In genomic region chr2:237474931-237475703, GRCh38 we compare ENCODE assay signal across 1 cellular context.
A peak's percentile ranks its signal among the peaks of the same experiment; 100 is the strongest.
TF ChIP-seq lines count a peak whose summit lies in the region.

No MANE protein-coding gene starts in this region.

TF ChIP-seq in HepG2, 621 proteins besides CTCF, POLR2A, EP300 and RAD21 (continued from another document and continues in another):
- TF ChIP-seq ZNF512 (CRISPR knock-in tag; IDR thresholded peaks at IDR 0.05), result no peak
- TF ChIP-seq SCMH1 (CRISPR knock-in tag; IDR thresholded peaks at IDR 0.05; ENCODE audit: borderline replicate concordance), result no peak
- TF ChIP-seq ELF3 (CRISPR knock-in tag; IDR thresholded peaks at IDR 0.05), result peak; percentile 45; the same call in 1 of the 2 replicates
- TF ChIP-seq ZSCAN9 (CRISPR knock-in tag; IDR thresholded peaks at IDR 0.05; ENCODE audit: borderline replicate concordance), result no peak
- TF ChIP-seq HNRNPLL (IDR thresholded peaks at IDR 0.05; ENCODE audit: low read depth, low read length, poor library complexity, severe bottlenecking), result peak; percentile 76
- peak; percentile 92 for TF ChIP-seq ZFX (CRISPR knock-in tag; IDR thresholded peaks at IDR 0.05; ENCODE audit: low read depth)
- TF ChIP-seq CC2D1A (CRISPR knock-in tag; IDR thresholded peaks at IDR 0.05), result no peak
- 0 out of 2 replicates have a peak, but pooled peaks have one; percentile 25 for TF ChIP-seq MYPOP (CRISPR knock-in tag; IDR thresholded peaks at IDR 0.05)
- no peak for TF ChIP-seq MLX (CRISPR knock-in tag; IDR thresholded peaks at IDR 0.05)
- peak; percentile 73 for TF ChIP-seq TFDP2 (CRISPR knock-in tag; IDR thresholded peaks at IDR 0.05)
- TF ChIP-seq ZNF775 (CRISPR knock-in tag; IDR thresholded peaks at IDR 0.05; ENCODE audit: borderline replicate concordance), result no peak
- peak; percentile 86 for TF ChIP-seq ZMAT3 (CRISPR knock-in tag; conservative IDR thresholded peaks at IDR 0.05)
- no peak for TF ChIP-seq KLF15 (CRISPR knock-in tag; IDR thresholded peaks at IDR 0.05; ENCODE audit: borderline replicate concordance)
- TF ChIP-seq POLR2G (IDR thresholded peaks at IDR 0.05; ENCODE audit: low read depth, low read length), result peak; percentile 82
- TF ChIP-seq KLF12 (CRISPR knock-in tag; IDR thresholded peaks at IDR 0.05; ENCODE audit: borderline replicate concordance), result no peak
- no peak for TF ChIP-seq ZBTB33 (CRISPR knock-in tag; IDR thresholded peaks at IDR 0.05)
- TF ChIP-seq ZNF772 (CRISPR knock-in tag; IDR thresholded peaks at IDR 0.05), result 0 out of 2 replicates have a peak, but pooled peaks have one; percentile 29
- TF ChIP-seq ZNF10 (CRISPR knock-in tag; IDR thresholded peaks at IDR 0.05; ENCODE audit: borderline replicate concordance, low read depth), result no peak
- TF ChIP-seq ZNF780A (CRISPR knock-in tag; IDR thresholded peaks at IDR 0.05), result no peak
- TF ChIP-seq POGZ (CRISPR knock-in tag; IDR thresholded peaks at IDR 0.05), result peak; percentile 91
- TF ChIP-seq MTA3 (CRISPR knock-in tag; IDR thresholded peaks at IDR 0.05), result no peak
- TF ChIP-seq ZNF207 (IDR thresholded peaks at IDR 0.05; ENCODE audit: borderline replicate concordance), result no peak
- TF ChIP-seq ZBTB7B (CRISPR knock-in tag; IDR thresholded peaks at IDR 0.05), result peak; percentile 97
- TF ChIP-seq NFKB2 (CRISPR knock-in tag; IDR thresholded peaks at IDR 0.05; ENCODE audit: borderline replicate concordance), result peak; percentile 86; the same call in 1 of the 2 replicates
- TF ChIP-seq MXI1 (IDR thresholded peaks at IDR 0.05; ENCODE audit: borderline replicate concordance, low read depth, low read length), result 0 out of 3 replicates have a peak, but pooled peaks have one; percentile 5
- no peak; the same call in 1 of the 2 replicates for TF ChIP-seq GABPA (IDR thresholded peaks at IDR 0.05; ENCODE audit: low read depth, low read length)
- TF ChIP-seq GABPA (CRISPR knock-in tag; IDR thresholded peaks at IDR 0.05; ENCODE audit: low read depth), result peak; percentile 44; the same call in 1 of the 2 replicates
- peak; percentile 32; the same call in 1 of the 2 replicates for TF ChIP-seq TFE3 (CRISPR knock-in tag; IDR thresholded peaks at IDR 0.05)
- TF ChIP-seq NFKBIZ (CRISPR knock-in tag; IDR thresholded peaks at IDR 0.05), result peak; percentile 27; the same call in 1 of the 2 replicates
- TF ChIP-seq ZNF569 (CRISPR knock-in tag; IDR thresholded peaks at IDR 0.05; ENCODE audit: borderline replicate concordance), result no peak
- TF ChIP-seq ARNTL (CRISPR knock-in tag; IDR thresholded peaks at IDR 0.05), result peak; percentile 65; the same call in 1 of the 2 replicates
- TF ChIP-seq SP5 (CRISPR knock-in tag; IDR thresholded peaks at IDR 0.05; ENCODE audit: borderline replicate concordance, low read depth), result peak; percentile 76
- TF ChIP-seq NR0B2 (CRISPR knock-in tag; IDR thresholded peaks at IDR 0.05), result no peak
- no peak for TF ChIP-seq SNAPC5 (CRISPR knock-in tag; IDR thresholded peaks at IDR 0.05; ENCODE audit: borderline replicate concordance)
- no peak for TF ChIP-seq FOXP4 (CRISPR knock-in tag; IDR thresholded peaks at IDR 0.05)
- TF ChIP-seq SIX4 (CRISPR knock-in tag; IDR thresholded peaks at IDR 0.05), result no peak
- TF ChIP-seq ZNF503 (CRISPR knock-in tag; IDR thresholded peaks at IDR 0.05), result no peak
- TF ChIP-seq KLF11 (CRISPR knock-in tag; IDR thresholded peaks at IDR 0.05), result no peak
- no peak for TF ChIP-seq ZNF75D (CRISPR knock-in tag; IDR thresholded peaks at IDR 0.05; ENCODE audit: borderline replicate concordance)
- peak; percentile 60; the same call in 1 of the 2 replicates for TF ChIP-seq FOXK1 (CRISPR knock-in tag; IDR thresholded peaks at IDR 0.05; ENCODE audit: borderline replicate concordance, low read depth)
- peak; percentile 94 for TF ChIP-seq NR2C2 (CRISPR knock-in tag; IDR thresholded peaks at IDR 0.05; ENCODE audit: borderline replicate concordance)
- TF ChIP-seq ZNF563 (CRISPR knock-in tag; IDR thresholded peaks at IDR 0.05), result peak; percentile 81
- TF ChIP-seq ZNF777 (CRISPR knock-in tag; IDR thresholded peaks at IDR 0.05), result no peak
- TF ChIP-seq FOXO4 (CRISPR knock-in tag; conservative IDR thresholded peaks at IDR 0.05), result no peak
- TF ChIP-seq SRSF9 (IDR thresholded peaks at IDR 0.05; ENCODE audit: borderline replicate concordance, insufficient read depth, low read depth, low read length, poor library complexity, severe bottlenecking), result no peak
- no peak for TF ChIP-seq NFE2 (CRISPR knock-in tag; IDR thresholded peaks at IDR 0.05)
- peak; percentile 69 for TF ChIP-seq BRD4 (CRISPR knock-in tag; IDR thresholded peaks at IDR 0.05)
- no peak for TF ChIP-seq REL (CRISPR knock-in tag; conservative IDR thresholded peaks at IDR 0.05)
- peak; percentile 64; the same call in 1 of the 2 replicates for TF ChIP-seq MEIS2 (CRISPR knock-in tag; IDR thresholded peaks at IDR 0.05)
- TF ChIP-seq GPN1 (CRISPR knock-in tag; IDR thresholded peaks at IDR 0.05; ENCODE audit: borderline replicate concordance), result no peak
- peak; percentile 50; the same call in 1 of the 2 replicates for TF ChIP-seq BCL6 (CRISPR knock-in tag; IDR thresholded peaks at IDR 0.05)
- TF ChIP-seq HOMEZ (CRISPR knock-in tag; IDR thresholded peaks at IDR 0.05; ENCODE audit: low read depth), result 0 out of 2 replicates have a peak, but pooled peaks have one; percentile 37
- no peak for TF ChIP-seq ZNF547 (CRISPR knock-in tag; IDR thresholded peaks at IDR 0.05)
- no peak for TF ChIP-seq MYNN (CRISPR knock-in tag; IDR thresholded peaks at IDR 0.05; ENCODE audit: low read depth)
